In genomic region chrX:102113367-102113766, GRCh38 we compare ENCODE assay signal across 31 cellular contexts. TPM values are rescaled to one million over a fixed set of nuclear protein-coding genes. Genes with fewer than 3 reads are reported as not detected.
"Had no signal": no experiment of that assay in that cellular context is flagged by ENCODE, and none has a peak within 500 bp of the region (broad histone marks: within the 10 kb centered on the region; RNA-seq: fewer than 3 reads in every experiment).

No MANE protein-coding gene starts in this region.

- DNase-seq: stimulated activated CD4-positive, alpha-beta T cell treated with anti-CD3 and anti-CD28 coated beads, Interleukin-2, amount 100 ng/mL, for 48 hours; stimulated activated CD4-positive, alpha-beta T cell treated with anti-CD3 and anti-CD28 coated beads, Interleukin-4, amount 100 ng/mL, for 1 hour; stimulated activated CD4-positive, alpha-beta T cell treated with anti-CD3 and anti-CD28 coated beads, Interleukin-4, amount 100 ng/mL, for 24 hours; stimulated activated CD4-positive, alpha-beta T cell treated with anti-CD3 and anti-CD28 coated beads, Interleukin-4, amount 100 ng/mL, for 4 hours; stimulated activated CD8-positive, alpha-beta memory T cell treated with anti-CD3 and anti-CD28 coated beads, Interleukin-4, amount 100 ng/mL, for 48 hours; stimulated activated naive B cell treated with anti-CD40 and anti-IgM and Interleukin-4, amounts not matched to agents 10 μg/mL and 1 μg/mL and 100 μg/mL, for 72 hours; stimulated activated naive CD4-positive, alpha-beta T cell; stimulated activated naive CD4-positive, alpha-beta T cell treated with Interleukin-2 at 50 U/mL for 16 hours; stimulated activated naive CD8-positive, alpha-beta T cell treated with anti-CD3 and anti-CD28 coated beads, Interleukin-15, amount 100 ng/mL, for 72 hours; stimulated activated naive CD8-positive, alpha-beta T cell treated with anti-CD3 and anti-CD28 coated beads, Interleukin-15, Interleukin-2, amounts not matched to agents 100 U/mL and 50 U/mL, for 24 hours; stomach; substantia nigra; testis; thyroid gland; tibial artery; transverse colon; trophoblast cell; upper lobe of right lung; uterus had no signal

- H3K27me3 Mint-ChIP-seq: stimulated activated memory B cell treated with anti-CD40 and anti-IgM and Interleukin-4, amounts not matched to agents 10 μg/mL and 1 μg/mL and 100 μg/mL, for 72 hours; stimulated activated naive B cell treated with anti-CD40 and anti-IgM and Interleukin-4, amounts not matched to agents 10 μg/mL and 1 μg/mL and 100 μg/mL, for 72 hours; type B pancreatic cell had no signal

- H3K36me3 Mint-ChIP-seq: stimulated activated effector memory CD8-positive, alpha-beta T cell treated with anti-CD3 and anti-CD28 coated beads, Interleukin-12 subunit alpha, Interleukin-12 subunit beta, amount 100 ng/mL, for 72 hours; stimulated activated memory B cell treated with anti-CD40 and anti-IgM and Interleukin-4, amounts not matched to agents 10 μg/mL and 1 μg/mL and 100 μg/mL, for 72 hours; stimulated activated naive B cell treated with anti-CD40 and anti-IgM and Interleukin-4, amounts not matched to agents 10 μg/mL and 1 μg/mL and 100 μg/mL, for 72 hours; type B pancreatic cell had no signal

- H3K27ac Mint-ChIP-seq: stimulated activated effector memory CD8-positive, alpha-beta T cell treated with anti-CD3 and anti-CD28 coated beads, Interleukin-12 subunit alpha, Interleukin-12 subunit beta, amount 100 ng/mL, for 72 hours; stimulated activated memory B cell treated with anti-CD40 and anti-IgM and Interleukin-4, amounts not matched to agents 10 μg/mL and 1 μg/mL and 100 μg/mL, for 72 hours; stimulated activated naive B cell treated with anti-CD40 and anti-IgM and Interleukin-4, amounts not matched to agents 10 μg/mL and 1 μg/mL and 100 μg/mL, for 72 hours; stimulated activated naive CD8-positive, alpha-beta T cell treated with anti-CD3 and anti-CD28 coated beads, Interleukin-15, amount 100 ng/mL, for 72 hours; stimulated activated naive CD8-positive, alpha-beta T cell treated with anti-CD3 and anti-CD28 coated beads, Interleukin-15, Interleukin-2, amounts not matched to agents 100 ng/mL and 50 ng/mL, for 24 hours; type B pancreatic cell had no signal

- H3K9me3 Mint-ChIP-seq: stimulated activated effector memory CD8-positive, alpha-beta T cell treated with anti-CD3 and anti-CD28 coated beads, Interleukin-12 subunit alpha, Interleukin-12 subunit beta, amount 100 ng/mL, for 72 hours; stimulated activated naive CD8-positive, alpha-beta T cell treated with anti-CD3 and anti-CD28 coated beads, Interleukin-15, amount 100 ng/mL, for 72 hours; stimulated activated naive CD8-positive, alpha-beta T cell treated with anti-CD3 and anti-CD28 coated beads, Interleukin-15, Interleukin-2, amounts not matched to agents 100 ng/mL and 50 ng/mL, for 24 hours had no signal

- H3K4me3 Mint-ChIP-seq: stimulated activated effector memory CD8-positive, alpha-beta T cell treated with anti-CD3 and anti-CD28 coated beads, Interleukin-12 subunit alpha, Interleukin-12 subunit beta, amount 100 ng/mL, for 72 hours; stimulated activated memory B cell treated with anti-CD40 and anti-IgM and Interleukin-4, amounts not matched to agents 10 μg/mL and 1 μg/mL and 100 μg/mL, for 72 hours; stimulated activated naive B cell treated with anti-CD40 and anti-IgM and Interleukin-4, amounts not matched to agents 10 μg/mL and 1 μg/mL and 100 μg/mL, for 72 hours; stimulated activated naive CD8-positive, alpha-beta T cell treated with anti-CD3 and anti-CD28 coated beads, Interleukin-15, amount 100 ng/mL, for 72 hours; stimulated activated naive CD8-positive, alpha-beta T cell treated with anti-CD3 and anti-CD28 coated beads, Interleukin-15, Interleukin-2, amounts not matched to agents 100 ng/mL and 50 ng/mL, for 24 hours; type B pancreatic cell had no signal

- H3K4me3 ChIP-seq: stomach, suprapubic skin, testis, thoracic aorta, thyroid gland, tibial artery, tibial nerve, transverse colon, upper lobe of left lung, upper lobe of right lung, uterus, vagina had no signal

- H3K27ac ChIP-seq: stomach, suprapubic skin, testis, thoracic aorta, thyroid gland, tibial artery, tibial nerve, transverse colon, upper lobe of left lung, upper lobe of right lung, uterus, vagina had no signal

- H3K4me1 Mint-ChIP-seq: stimulated activated effector memory CD8-positive, alpha-beta T cell treated with anti-CD3 and anti-CD28 coated beads, Interleukin-12 subunit alpha, Interleukin-12 subunit beta, amount 100 ng/mL, for 72 hours; stimulated activated memory B cell treated with anti-CD40 and anti-IgM and Interleukin-4, amounts not matched to agents 10 μg/mL and 1 μg/mL and 100 μg/mL, for 72 hours; stimulated activated naive B cell treated with anti-CD40 and anti-IgM and Interleukin-4, amounts not matched to agents 10 μg/mL and 1 μg/mL and 100 μg/mL, for 72 hours; stimulated activated naive CD8-positive, alpha-beta T cell treated with anti-CD3 and anti-CD28 coated beads, Interleukin-15, amount 100 ng/mL, for 72 hours had no signal

- FAIRE-seq: urothelium cell line had no signal

- H3K9me3 ChIP-seq: suprapubic skin, testis, thoracic aorta, thyroid gland, tibial nerve, transverse colon, upper lobe of left lung, upper lobe of right lung, uterus, vagina had no signal

- H3K4me1 ChIP-seq: stomach, suprapubic skin, testis, thyroid gland, tibial artery, tibial nerve, transverse colon, upper lobe of left lung, upper lobe of right lung, uterus, vagina had no signal

- ATAC-seq: stimulated activated effector memory CD8-positive, alpha-beta T cell treated with anti-CD3 and anti-CD28 coated beads, Interleukin-12 subunit alpha, Interleukin-12 subunit beta, amount 100 ng/mL, for 72 hours; stimulated activated memory B cell treated with anti-CD40 and anti-IgM and Interleukin-4, amounts not matched to agents 10 μg/mL and 1 μg/mL and 100 μg/mL, for 72 hours; stimulated activated naive B cell treated with anti-CD40 and anti-IgM and Interleukin-4, amounts not matched to agents 10 μg/mL and 1 μg/mL and 100 μg/mL, for 72 hours; stimulated activated naive CD8-positive, alpha-beta T cell treated with anti-CD3 and anti-CD28 coated beads, Interleukin-15, amount 100 ng/mL, for 72 hours; stimulated activated naive CD8-positive, alpha-beta T cell treated with anti-CD3 and anti-CD28 coated beads, Interleukin-15, Interleukin-2, amounts not matched to agents 100 U/mL and 50 U/mL, for 24 hours; upper lobe of right lung had no signal

- H3K27me3 ChIP-seq: suprapubic skin, testis, thyroid gland, tibial artery, transverse colon, upper lobe of left lung, upper lobe of right lung, uterus, vagina had no signal

- H3K36me3 ChIP-seq: stomach, suprapubic skin, thoracic aorta, thyroid gland, tibial artery, tibial nerve, transverse colon, upper lobe of left lung, upper lobe of right lung, uterus, vagina had no signal

RNA-seq across cellular contexts. Expression of gene TCEAL2, which starts 12.1 kb away (rescaled TPM):
- total RNA-seq: subcutaneous adipose tissue had no signal

RNA-seq across cellular contexts. Expression of gene TCEAL6, which starts 28.9 kb away (rescaled TPM):
- total RNA-seq: stomach, subcutaneous adipose tissue, suprapubic skin, tibial nerve, transverse colon, upper lobe of left lung, upper lobe of right lung, urinary bladder had no signal

RNA-seq across cellular contexts. Expression of gene BEX5, which starts 42.4 kb away (rescaled TPM):
- total RNA-seq: vagina had no signal
